ENCODE assay signal across 8 cellular contexts in the genomic region with DNA sequence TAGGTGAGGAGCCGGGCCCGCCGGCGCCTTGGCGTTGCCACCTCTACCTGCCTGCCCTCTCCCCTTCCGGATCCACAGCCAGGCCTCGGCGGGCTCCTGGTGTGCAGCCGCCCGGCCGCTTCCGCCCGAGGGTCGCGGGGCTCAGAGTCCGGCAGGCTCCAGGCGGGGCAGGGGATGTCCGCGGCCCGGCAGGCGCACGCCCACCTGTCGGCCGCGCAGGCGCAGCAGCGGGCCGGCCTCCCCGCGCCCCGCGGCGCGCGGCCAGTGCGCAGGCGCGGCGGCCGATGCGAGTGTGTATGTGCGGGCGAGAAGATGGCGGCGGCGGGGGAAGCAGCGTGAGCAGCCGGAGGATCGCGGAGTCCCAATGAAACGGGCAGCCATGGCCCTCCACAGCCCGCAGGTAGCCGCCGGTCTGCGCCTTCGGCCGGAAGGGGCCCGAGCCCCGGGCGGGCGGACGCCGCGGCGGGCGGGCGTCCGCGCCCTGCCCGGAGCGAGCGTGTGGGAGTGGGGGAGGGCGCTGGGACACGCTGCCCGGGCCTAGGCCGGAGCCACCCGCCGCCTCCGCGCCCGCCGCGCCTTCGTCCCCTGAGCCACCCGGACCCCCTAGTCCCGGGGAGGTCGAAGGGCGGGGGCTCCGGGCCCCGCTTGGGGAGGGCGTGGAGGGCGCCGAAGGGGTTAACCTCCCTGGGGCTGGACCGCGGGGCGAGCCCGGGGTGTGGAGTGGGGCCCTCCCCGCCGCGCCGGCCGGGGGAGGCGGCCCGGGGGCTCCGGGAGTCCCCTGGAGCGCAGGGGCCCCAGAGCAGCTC. TPM values are rescaled to one million over a fixed set of nuclear protein-coding genes. Genes with fewer than 3 reads are reported as not detected.
A peak's percentile ranks its signal among the peaks of the same experiment; 100 is the strongest.
DNase-seq lines count a peak whose midpoint lies in the region; ATAC-seq and TF ChIP-seq lines count a peak whose summit lies in the region.

A gene with protein sequence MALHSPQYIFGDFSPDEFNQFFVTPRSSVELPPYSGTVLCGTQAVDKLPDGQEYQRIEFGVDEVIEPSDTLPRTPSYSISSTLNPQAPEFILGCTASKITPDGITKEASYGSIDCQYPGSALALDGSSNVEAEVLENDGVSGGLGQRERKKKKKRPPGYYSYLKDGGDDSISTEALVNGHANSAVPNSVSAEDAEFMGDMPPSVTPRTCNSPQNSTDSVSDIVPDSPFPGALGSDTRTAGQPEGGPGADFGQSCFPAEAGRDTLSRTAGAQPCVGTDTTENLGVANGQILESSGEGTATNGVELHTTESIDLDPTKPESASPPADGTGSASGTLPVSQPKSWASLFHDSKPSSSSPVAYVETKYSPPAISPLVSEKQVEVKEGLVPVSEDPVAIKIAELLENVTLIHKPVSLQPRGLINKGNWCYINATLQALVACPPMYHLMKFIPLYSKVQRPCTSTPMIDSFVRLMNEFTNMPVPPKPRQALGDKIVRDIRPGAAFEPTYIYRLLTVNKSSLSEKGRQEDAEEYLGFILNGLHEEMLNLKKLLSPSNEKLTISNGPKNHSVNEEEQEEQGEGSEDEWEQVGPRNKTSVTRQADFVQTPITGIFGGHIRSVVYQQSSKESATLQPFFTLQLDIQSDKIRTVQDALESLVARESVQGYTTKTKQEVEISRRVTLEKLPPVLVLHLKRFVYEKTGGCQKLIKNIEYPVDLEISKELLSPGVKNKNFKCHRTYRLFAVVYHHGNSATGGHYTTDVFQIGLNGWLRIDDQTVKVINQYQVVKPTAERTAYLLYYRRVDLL (plus strand): TSS at position 289 of the 806 bp plus-strand sequence. CDS start 91 bp downstream, at position 380.

- H3K36me3 Mint-ChIP-seq in activated T-helper 17 cell treated with anti-CD3 and anti-CD28 coated beads, Interleukin-2, amount 50 U/mL, for 72 hours (ENCODE audit: low read depth), result peaks cover 25% of the 10 kb centered on the region
- no peaks in the 10 kb centered on the region for H3K36me3 Mint-ChIP-seq in nephron (ENCODE audit: low read depth)

- no peaks in the 10 kb centered on the region for H3K27me3 Mint-ChIP-seq in activated T-helper 17 cell treated with anti-CD3 and anti-CD28 coated beads, Interleukin-2, amount 50 U/mL, for 72 hours
- H3K27me3 Mint-ChIP-seq in nephron (ENCODE audit: low read depth), result no peaks in the 10 kb centered on the region

- no peak for TF ChIP-seq RAD21 in Ishikawa (IDR thresholded peaks at IDR 0.05; ENCODE audit: low read depth)

- peak within 1 kb of the TSS; percentile 95 for H3K27ac Mint-ChIP-seq in activated T-helper 17 cell treated with anti-CD3 and anti-CD28 coated beads, Interleukin-2, amount 50 U/mL, for 72 hours
- peak within 1 kb of the TSS; percentile 86 to 97 (median 94) for H3K27ac Mint-ChIP-seq in nephron

- H3K4me1 Mint-ChIP-seq in activated T-helper 17 cell treated with anti-CD3 and anti-CD28 coated beads, Interleukin-2, amount 50 U/mL, for 72 hours, result peaks cover 19% of the 10 kb centered on the region
- H3K4me1 Mint-ChIP-seq in nephron, result peaks cover 37% of the 10 kb centered on the region

- H3K9me3 Mint-ChIP-seq in activated T-helper 17 cell treated with anti-CD3 and anti-CD28 coated beads, Interleukin-2, amount 50 U/mL, for 72 hours, result no peaks in the 10 kb centered on the region
- no peaks in the 10 kb centered on the region for H3K9me3 Mint-ChIP-seq in nephron

- H3K4me3 Mint-ChIP-seq in activated T-helper 17 cell treated with anti-CD3 and anti-CD28 coated beads, Interleukin-2, amount 50 U/mL, for 72 hours, result peak within 1 kb of the TSS; percentile 94
- H3K4me3 Mint-ChIP-seq in nephron, result peak within 1 kb of the TSS; percentile 98 to 100 (median 100)

- no peak for TF ChIP-seq EP300 in Ishikawa (IDR thresholded peaks at IDR 0.05; ENCODE audit: borderline replicate concordance)

- DNase-seq in DMS153 (lab: John Stamatoyannopoulos, UW) (peak; percentile 28), RPMI8226 (peak; percentile 82), fibroblast of the aortic adventitia (ENCODE audit: low read depth) (peak; percentile 55)
- DNase-seq in stimulated activated naive CD8-positive, alpha-beta T cell treated with anti-CD3 and anti-CD28 coated beads, Interleukin-15, Interleukin-2, amounts not matched to agents 100 U/mL and 50 U/mL, for 24 hours, result peak; percentile 88

- peak within 1 kb of the TSS; percentile 89 for H3K4me3 ChIP-seq in fibroblast of the aortic adventitia (ENCODE audit: low read depth, low read length)

- no peak for TF ChIP-seq CTCF in fibroblast of the aortic adventitia (IDR thresholded peaks at IDR 0.05; ENCODE audit: insufficient read depth, low read length)
- no peak for TF ChIP-seq CTCF in nephron (IDR thresholded peaks at IDR 0.05; ENCODE audit: unreplicated experiment in 3 of 3)

- peak; percentile 72 for ATAC-seq in GM21526 (IDR thresholded peaks at IDR 0.05; ENCODE audit: low FRiP score, unreplicated experiment)
- peak; percentile 87 for ATAC-seq in activated T-helper 17 cell treated with anti-CD3 and anti-CD28 coated beads, Interleukin-2, amount 50 U/mL, for 72 hours (replicated peaks)
- peak; percentile 81 for ATAC-seq in stimulated activated naive CD8-positive, alpha-beta T cell treated with anti-CD3 and anti-CD28 coated beads, Interleukin-15, Interleukin-2, amounts not matched to agents 100 U/mL and 50 U/mL, for 24 hours

TF ChIP-seq in Ishikawa, 13 proteins besides CTCF, POLR2A, EP300 and RAD21:
- TF ChIP-seq MAX (IDR thresholded peaks at IDR 0.05), result peak; percentile 15; the same call in 1 of the 2 replicates
- TF ChIP-seq TEAD4 (IDR thresholded peaks at IDR 0.05), result 0 out of 2 replicates have a peak, but pooled peaks have one; percentile 7
- no peak for TF ChIP-seq CREB1 (IDR thresholded peaks at IDR 0.05; ENCODE audit: low read depth)
- peak; percentile 92 for TF ChIP-seq YY1 (IDR thresholded peaks at IDR 0.05; ENCODE audit: low read depth)
- TF ChIP-seq ZBTB7A (IDR thresholded peaks at IDR 0.05; ENCODE audit: low read depth), result peak; percentile 77
- 0 out of 2 replicates have a peak, but pooled peaks have one; percentile 4 for TF ChIP-seq EGR1 (IDR thresholded peaks at IDR 0.05)
- TF ChIP-seq NFIC (IDR thresholded peaks at IDR 0.05), result no peak
- no peak; the same call in 1 of the 2 replicates for TF ChIP-seq REST (IDR thresholded peaks at IDR 0.05; ENCODE audit: low read depth)
- TF ChIP-seq CEBPB (IDR thresholded peaks at IDR 0.05), result no peak
- no peak for TF ChIP-seq USF1 (IDR thresholded peaks at IDR 0.05)
- no peak for TF ChIP-seq FOXM1 (IDR thresholded peaks at IDR 0.05; ENCODE audit: borderline replicate concordance, low read depth)
- TF ChIP-seq TAF1 (IDR thresholded peaks at IDR 0.05; ENCODE audit: low read depth), result peak; percentile 62; the same call in 1 of the 2 replicates
- TF ChIP-seq TCF12 (IDR thresholded peaks at IDR 0.05; ENCODE audit: low read depth), result no peak

RNA-seq across cellular contexts. Expression of the gene that starts here (rescaled TPM):
- total RNA-seq in activated T-helper 17 cell treated with anti-CD3 and anti-CD28 coated beads, Interleukin-2, amount 50 U/mL, for 72 hours, result 100 to 1,000 TPM in 1 of 2 donors, 10 to 100 TPM in 1; 93.4 to 127 TPM
- total RNA-seq in fibroblast of the aortic adventitia (ENCODE audit: low replicate concordance), result 61.7 and 93.2 TPM in 2 replicates

Comparison
In these comparisons a context has a peak if more than half of its experiments do, and no peak if none do; other contexts are left out.
1. Peak in every context shown above with its lines: DNase-seq, ATAC-seq and H3K4me3 ChIP-seq.
2. DNase-seq: peak in every context shown above with its lines; median percentile 88 in stimulated activated naive CD8-positive, alpha-beta T cell treated with anti-CD3 and anti-CD28 coated beads, Interleukin-15, Interleukin-2, amounts not matched to agents 100 U/mL and 50 U/mL, for 24 hours; 82 in RPMI8226; 55 in fibroblast of the aortic adventitia; 28 in DMS153.